13 cellular contexts compared by ENCODE assay signal in genomic region chrX:13373807-13374187, GRCh38. TPM values are rescaled to one million over a fixed set of nuclear protein-coding genes. Genes with fewer than 3 reads are reported as not detected.
A peak's percentile ranks its signal among the peaks of the same experiment; 100 is the strongest.
DNase-seq lines count a peak whose midpoint lies in the region; ATAC-seq and TF ChIP-seq lines count a peak whose summit lies in the region.
"Had no signal": no experiment of that assay in that cellular context is flagged by ENCODE, and none has a peak within 500 bp of the region (broad histone marks: within the 10 kb centered on the region; RNA-seq: fewer than 3 reads in every experiment).

No MANE protein-coding gene starts in this region.

- no peak overlapping the region for H3K4me3 ChIP-seq in fibroblast of villous mesenchyme (ENCODE audit: low read depth, low read length)
- H3K4me3 ChIP-seq: thoracic aorta had no signal

- peak overlapping the region; percentile 89 for H3K27ac Mint-ChIP-seq in activated T-helper 2 cell treated with anti-CD3 and anti-CD28 coated beads, Interferon-gamma antibody, Interleukin-2, Interleukin-4, amounts not matched to agents 10 μg/mL and 5 μg/mL and 100 μg/mL, durations not matched to agents 14 hours and 24 hours and 36 hours
- H3K27ac Mint-ChIP-seq in immature natural killer cell = no peak overlapping the region

- H3K4me1 Mint-ChIP-seq in activated T-helper 2 cell treated with anti-CD3 and anti-CD28 coated beads, Interferon-gamma antibody, Interleukin-2, Interleukin-4, amounts not matched to agents 10 μg/mL and 5 μg/mL and 100 μg/mL, durations not matched to agents 14 hours and 24 hours and 36 hours (ENCODE audit: low read depth) = peaks cover 26% of the 10 kb centered on the region
- peaks cover 0 to under 1% of the 10 kb centered on the region in 2 donors for H3K4me1 Mint-ChIP-seq in immature natural killer cell

- peak; percentile 68 for DNase-seq in COLO829 (ENCODE audit: low spot score)
- DNase-seq in activated T-helper 2 cell treated with anti-CD3 and anti-CD28 coated beads, Interferon-gamma antibody, Interleukin-2, Interleukin-4, amounts not matched to agents 10 μg/mL and 5 μg/mL and 100 μg/mL, durations not matched to agents 14 hours and 24 hours and 36 hours (ENCODE audit: low spot score) = no peak
- DNase-seq in fibroblast of villous mesenchyme (ENCODE audit: low read depth) = peak; percentile 80
- peak; percentile 88 for DNase-seq in renal cortical epithelial cell (ENCODE audit: low read depth)
- no peak for DNase-seq in Kasumi-1 (lab: John Stamatoyannopoulos, UW)
- no peak for DNase-seq in immature natural killer cell
- DNase-seq in NCI-H1694 treated with DMSO at 0.1 percent for 48 hours (lab: John Stamatoyannopoulos, UW) = no peak
- DNase-seq: activated naive CD8-positive, alpha-beta T cell treated with anti-CD3 and anti-CD28 coated beads, Interleukin-2, amount 50 U/mL, for 24 hours; NCI-H2227 treated with DMSO at 0.1 percent for 48 hours; SIG-M5 had no signal

- H3K36me3 Mint-ChIP-seq in activated T-helper 2 cell treated with anti-CD3 and anti-CD28 coated beads, Interferon-gamma antibody, Interleukin-2, Interleukin-4, amounts not matched to agents 10 μg/mL and 5 μg/mL and 100 μg/mL, durations not matched to agents 14 hours and 24 hours and 36 hours (ENCODE audit: low read depth) = no peaks in the 10 kb centered on the region
- H3K36me3 Mint-ChIP-seq in immature natural killer cell = no peaks in the 10 kb centered on the region

- TF ChIP-seq CTCF in fibroblast of villous mesenchyme (IDR thresholded peaks at IDR 0.05; ENCODE audit: insufficient read depth, low read depth, low read length) = no peak

- no peak overlapping the region for H3K4me3 Mint-ChIP-seq in activated T-helper 2 cell treated with anti-CD3 and anti-CD28 coated beads, Interferon-gamma antibody, Interleukin-2, Interleukin-4, amounts not matched to agents 10 μg/mL and 5 μg/mL and 100 μg/mL, durations not matched to agents 14 hours and 24 hours and 36 hours (ENCODE audit: low read depth)
- H3K4me3 Mint-ChIP-seq in immature natural killer cell = no peak overlapping the region
- H3K4me3 Mint-ChIP-seq: activated naive CD8-positive, alpha-beta T cell treated with anti-CD3 and anti-CD28 coated beads, Interleukin-2, amount 50 U/mL, for 24 hours had no signal

- no peaks in the 10 kb centered on the region for H3K9me3 Mint-ChIP-seq in activated T-helper 2 cell treated with anti-CD3 and anti-CD28 coated beads, Interferon-gamma antibody, Interleukin-2, Interleukin-4, amounts not matched to agents 10 μg/mL and 5 μg/mL and 100 μg/mL, durations not matched to agents 14 hours and 24 hours and 36 hours
- H3K9me3 Mint-ChIP-seq in immature natural killer cell = no peaks in the 10 kb centered on the region
- H3K9me3 Mint-ChIP-seq: activated naive CD8-positive, alpha-beta T cell treated with anti-CD3 and anti-CD28 coated beads, Interleukin-2, amount 50 U/mL, for 24 hours had no signal

- intact Hi-C loops in activated T-helper 2 cell treated with anti-CD3 and anti-CD28 coated beads, Interferon-gamma antibody, Interleukin-2, Interleukin-4, amounts not matched to agents 10 μg/mL and 5 μg/mL and 100 μg/mL, durations not matched to agents 14 hours and 24 hours and 36 hours (cut with micrococcal nuclease) = loop anchor here (2.0 to 10.0 kb wide), 4 partner anchors 101 to 369 kb away; no protein-coding TSS in a partner anchor

- ATAC-seq in HG02588 (IDR thresholded peaks at IDR 0.05; ENCODE audit: unreplicated experiment) = no peak

- H3K27me3 Mint-ChIP-seq in activated T-helper 2 cell treated with anti-CD3 and anti-CD28 coated beads, Interferon-gamma antibody, Interleukin-2, Interleukin-4, amounts not matched to agents 10 μg/mL and 5 μg/mL and 100 μg/mL, durations not matched to agents 14 hours and 24 hours and 36 hours (ENCODE audit: low read depth) = no peaks in the 10 kb centered on the region
- H3K27me3 Mint-ChIP-seq in immature natural killer cell (ENCODE audit: low read depth in 3 of 3) = peaks cover 0 to 12% (median 0%) of the 10 kb centered on the region in 3 donors
- H3K27me3 Mint-ChIP-seq: activated naive CD8-positive, alpha-beta T cell treated with anti-CD3 and anti-CD28 coated beads, Interleukin-2, amount 50 U/mL, for 24 hours had no signal

RNA-seq across cellular contexts. Expression of gene ATXN3L, which starts 53.9 kb away (rescaled TPM):
- not detected in 2 replicates for total RNA-seq in activated T-helper 2 cell treated with anti-CD3 and anti-CD28 coated beads, Interferon-gamma antibody, Interleukin-2, Interleukin-4, amounts not matched to agents 10 μg/mL and 5 μg/mL and 100 μg/mL, durations not matched to agents 14 hours and 24 hours and 36 hours
- not detected in 2 replicates for total RNA-seq in fibroblast of villous mesenchyme
- total RNA-seq in renal cortical epithelial cell = not detected in 2 replicates
- polyA plus RNA-seq in immature natural killer cell = not detected
- total RNA-seq: glomerular endothelial cell, thoracic aorta had no signal

Comparison
In these comparisons a context has a peak if more than half of its experiments do, and no peak if none do; other contexts are left out.
1. DNase-seq: peak in COLO829 (single experiment), fibroblast of villous mesenchyme (single experiment) and renal cortical epithelial cell (single experiment); none in activated T-helper 2 cell treated with anti-CD3 and anti-CD28 coated beads, Interferon-gamma antibody, Interleukin-2, Interleukin-4, amounts not matched to agents 10 μg/mL and 5 μg/mL and 100 μg/mL, durations not matched to agents 14 hours and 24 hours and 36 hours (single experiment), Kasumi-1 (0 of 2), immature natural killer cell (0 of 3) and NCI-H1694 treated with DMSO at 0.1 percent for 48 hours (single experiment).